Comparison of ENCODE assay signal across 26 cellular contexts in genomic region chr10:57825015-57825414, GRCh38.
"Had no signal": no experiment of that assay in that cellular context is flagged by ENCODE, and none has a peak within 500 bp of the region (broad histone marks: within the 10 kb centered on the region; RNA-seq: fewer than 3 reads in every experiment).

No MANE protein-coding gene starts in this region.

- H3K36me3 ChIP-seq: colonic mucosa, esophagus muscularis mucosa, esophagus squamous epithelium, gastrocnemius medialis, gastroesophageal sphincter, heart left ventricle, heart right ventricle had no signal

- DNase-seq: colonic mucosa; cortex of kidney; dermis blood vessel endothelial cell; dorsolateral prefrontal cortex; effector CD4-positive, alpha-beta T cell; effector CD8-positive, alpha-beta T cell; effector memory CD4-positive, alpha-beta T cell; effector memory CD8-positive, alpha-beta T cell; endodermal cell; erythroblast; esophagus squamous epithelium; foreskin fibroblast; foreskin keratinocyte; foreskin melanocyte; gastrocnemius medialis; glutamatergic neuron; head of caudate nucleus; heart left ventricle; heart right ventricle had no signal

- ATAC-seq: effector memory CD8-positive, alpha-beta T cell; esophagus mucosa; foreskin keratinocyte; gastrocnemius medialis; gastroesophageal sphincter; heart left ventricle; heart right ventricle had no signal

- H3K9me3 ChIP-seq: colonic mucosa, esophagus muscularis mucosa, esophagus squamous epithelium, gastroesophageal sphincter had no signal

- FAIRE-seq: endometrium, endothelial cell of umbilical vein had no signal

- H3K4me1 ChIP-seq: colonic mucosa, esophagus muscularis mucosa, esophagus squamous epithelium, foreskin keratinocyte, gastrocnemius medialis, gastroesophageal sphincter, heart left ventricle, heart right ventricle had no signal

- H3K4me3 ChIP-seq: colonic mucosa, coronary artery, dorsolateral prefrontal cortex, esophagus muscularis mucosa, esophagus squamous epithelium, gastrocnemius medialis, gastroesophageal sphincter, heart left ventricle, heart right ventricle had no signal

- H3K27ac ChIP-seq: colonic mucosa, coronary artery, dorsolateral prefrontal cortex, epithelial cell of prostate, esophagus muscularis mucosa, esophagus squamous epithelium, foreskin keratinocyte, gastrocnemius medialis, gastroesophageal sphincter, heart left ventricle, heart right ventricle had no signal

- H3K27me3 ChIP-seq: colonic mucosa, dorsolateral prefrontal cortex, esophagus muscularis mucosa, esophagus squamous epithelium, foreskin keratinocyte, gastrocnemius medialis, gastroesophageal sphincter, heart left ventricle, heart right ventricle had no signal
